ENCODE assay signal across 2 cellular contexts in genomic region chr3:50536471-50537180, GRCh38.
TF ChIP-seq lines count a peak whose summit lies in the region.

No MANE protein-coding gene starts in this region.

TF ChIP-seq in HEK293, 187 proteins besides CTCF, POLR2A, EP300 and RAD21:
- peak; percentile 98 for TF ChIP-seq ZFHX2 (tag by site-specific recombination; conservative IDR thresholded peaks at IDR 0.05)
- TF ChIP-seq GLI4 (tag by site-specific recombination; IDR thresholded peaks at IDR 0.05): peak; percentile 45; the same call in 1 of the 2 replicates
- peak; percentile 96 for TF ChIP-seq EGR2 (tag by site-specific recombination; IDR thresholded peaks at IDR 0.05; ENCODE audit: low read depth)
- TF ChIP-seq ZBTB20 (tag by site-specific recombination; IDR thresholded peaks at IDR 0.05): no peak

TF ChIP-seq in K562, 482 proteins besides CTCF, POLR2A, EP300 and RAD21:
- peak; percentile 36; the same call in 1 of the 2 replicates for TF ChIP-seq MAX (CRISPR knock-in tag; IDR thresholded peaks at IDR 0.05)
- peak; percentile 28 for TF ChIP-seq DACH1 (IDR thresholded peaks at IDR 0.05; ENCODE audit: partially characterized antibody)
- TF ChIP-seq CBX3 (IDR thresholded peaks at IDR 0.05; ENCODE audit: borderline replicate concordance in 1 of 2, low read length in 2 of 2): no peak
- TF ChIP-seq TFAP4 (CRISPR knock-in tag; IDR thresholded peaks at IDR 0.05; ENCODE audit: borderline replicate concordance): 0 out of 2 replicates have a peak, but pooled peaks have one; percentile 45
